Comparison of ENCODE assay signal across 8 cellular contexts in genomic region chr12:3753549-3754284, GRCh38. TPM values are rescaled to one million over a fixed set of nuclear protein-coding genes. Genes with fewer than 3 reads are reported as not detected.
A peak's percentile ranks its signal among the peaks of the same experiment; 100 is the strongest.
DNase-seq lines count a peak whose midpoint lies in the region; ATAC-seq and TF ChIP-seq lines count a peak whose summit lies in the region.

No MANE protein-coding gene starts in this region.

- H3K36me3 Mint-ChIP-seq in MCF 10A (ENCODE audit: insufficient read depth, unreplicated experiment): no peaks in the 10 kb centered on the region

- no TSS peak for BruUV-seq in MCF 10A (replicated peaks; lab: Mats Ljungman, UMichigan)

- WGBS in suprapubic skin: 54% methylated on average over 9 of the region's 9 CpGs

- H3K4me3 Mint-ChIP-seq in MCF 10A (ENCODE audit: unreplicated experiment): no peak overlapping the region

- no peak overlapping the region for H3K9ac ChIP-seq in iPS-15b (ENCODE audit: low read depth, low read length)

- TF ChIP-seq CTCF in breast epithelium (IDR thresholded peaks at IDR 0.05) (no peak), MCF 10A (IDR thresholded peaks at IDR 0.05; ENCODE audit: unreplicated experiment) (no peak), WERI-Rb-1 (IDR thresholded peaks at IDR 0.05; ENCODE audit: low read depth, low read length) (no peak), suprapubic skin (IDR thresholded peaks at IDR 0.05) (no peak)

- H3K27me3 Mint-ChIP-seq in MCF 10A (ENCODE audit: insufficient read depth, unreplicated experiment): no peaks in the 10 kb centered on the region

- H3K27me3 ChIP-seq in breast epithelium (no peaks in the 10 kb centered on the region), WERI-Rb-1 (ENCODE audit: insufficient read depth, low read depth, severe bottlenecking) (no peaks in the 10 kb centered on the region), iPS-15b (ENCODE audit: control insufficient read depth, insufficient read depth, low read length) (peaks cover 12% of the 10 kb centered on the region), suprapubic skin (peaks cover 3% of the 10 kb centered on the region)

- H3K9me3 ChIP-seq in breast epithelium (no peaks in the 10 kb centered on the region), WERI-Rb-1 (ENCODE audit: severe bottlenecking) (no peaks in the 10 kb centered on the region), iPS-15b (ENCODE audit: control insufficient read depth, insufficient read depth, low read length) (no peaks in the 10 kb centered on the region), suprapubic skin (no peaks in the 10 kb centered on the region)

- H3K36me3 ChIP-seq in breast epithelium (no peaks in the 10 kb centered on the region), WERI-Rb-1 (no peaks in the 10 kb centered on the region), iPS-15b (ENCODE audit: control insufficient read depth, insufficient read depth, low read length) (no peaks in the 10 kb centered on the region), suprapubic skin (no peaks in the 10 kb centered on the region)

- peaks cover 7% of the 10 kb centered on the region for H3K9me3 Mint-ChIP-seq in MCF 10A (ENCODE audit: unreplicated experiment)

- TF ChIP-seq POLR2A in breast epithelium (IDR thresholded peaks at IDR 0.05) (no peak), suprapubic skin (IDR thresholded peaks at IDR 0.05) (no peak)

- H3K27ac ChIP-seq in breast epithelium (peak overlapping the region; percentile 86 to 89), WERI-Rb-1 (peak overlapping the region; percentile 81), suprapubic skin (peak overlapping the region; percentile 86)

- H3K4me3 ChIP-seq in breast epithelium (peak overlapping the region; percentile 59 to 72 (median 65)), WERI-Rb-1 (ENCODE audit: low read depth, low read length) (peak overlapping the region; percentile 46), iPS-15b (ENCODE audit: low read depth, low read length) (peak overlapping the region; percentile 28), suprapubic skin (peak overlapping the region; percentile 54)

- intact Hi-C loops in breast epithelium (cut with DNase I; ENCODE audit: low total_unique reads): no loop called here
- intact Hi-C loops in MCF 10A (cut with micrococcal nuclease): no loop called here

- TF ChIP-seq EP300 in suprapubic skin (IDR thresholded peaks at IDR 0.05): no peak

- DNase-seq in breast epithelium (ENCODE audit: low spot score in 2 of 2) (no peak), MCF 10A (ENCODE audit: unreplicated experiment) (no peak), WERI-Rb-1 (no peak), suprapubic skin (ENCODE audit: low spot score in 2 of 2) (no peak), NCI-H128 (lab: John Stamatoyannopoulos, UW; ENCODE audit: unreplicated experiment) (no peak), DMS153 (lab: John Stamatoyannopoulos, UW) (no peak)

- H3K4me1 ChIP-seq in breast epithelium: no peaks in the 10 kb centered on the region
- peaks cover 4% of the 10 kb centered on the region for H3K4me1 ChIP-seq in iPS-15b (ENCODE audit: control insufficient read depth, insufficient read depth, low read length)
- H3K4me1 ChIP-seq in suprapubic skin: peaks cover 17% of the 10 kb centered on the region

- H3K27ac Mint-ChIP-seq in MCF 10A (ENCODE audit: low read depth, unreplicated experiment): no peak overlapping the region

- POLR2A ChIA-PET in MCF 10A (lab: Yijun Ruan, JAX): no interaction called here

- H3K4me1 Mint-ChIP-seq in MCF 10A (ENCODE audit: insufficient read depth, unreplicated experiment): no peaks in the 10 kb centered on the region

- CTCF ChIA-PET in MCF 10A (lab: Yijun Ruan, JAX): interaction anchor here (1.3 to 1.5 kb wide), 2 partner anchors 11 to 453 kb away, joined by 4 read pairs; no protein-coding TSS in a partner anchor

- ATAC-seq in GM18498 (IDR thresholded peaks at IDR 0.05; ENCODE audit: unreplicated experiment): no peak

RNA-seq across cellular contexts. Expression of gene CRACR2A, which starts 0.8 kb away (rescaled TPM):
- total RNA-seq in breast epithelium (10 to 100 TPM in 2 of 3 donors, 1 to 10 TPM in 1; 5.3 to 17.3 (median 15.1) TPM), MCF 10A (2022) (not detected in 2 replicates), suprapubic skin (10 to 100 TPM in 2 of 4 donors, 1 to 10 TPM in 2; 4.8 to 18.2 (median 10.6) TPM)
